ENCODE assay signal across 8 cellular contexts in the genomic region with DNA sequence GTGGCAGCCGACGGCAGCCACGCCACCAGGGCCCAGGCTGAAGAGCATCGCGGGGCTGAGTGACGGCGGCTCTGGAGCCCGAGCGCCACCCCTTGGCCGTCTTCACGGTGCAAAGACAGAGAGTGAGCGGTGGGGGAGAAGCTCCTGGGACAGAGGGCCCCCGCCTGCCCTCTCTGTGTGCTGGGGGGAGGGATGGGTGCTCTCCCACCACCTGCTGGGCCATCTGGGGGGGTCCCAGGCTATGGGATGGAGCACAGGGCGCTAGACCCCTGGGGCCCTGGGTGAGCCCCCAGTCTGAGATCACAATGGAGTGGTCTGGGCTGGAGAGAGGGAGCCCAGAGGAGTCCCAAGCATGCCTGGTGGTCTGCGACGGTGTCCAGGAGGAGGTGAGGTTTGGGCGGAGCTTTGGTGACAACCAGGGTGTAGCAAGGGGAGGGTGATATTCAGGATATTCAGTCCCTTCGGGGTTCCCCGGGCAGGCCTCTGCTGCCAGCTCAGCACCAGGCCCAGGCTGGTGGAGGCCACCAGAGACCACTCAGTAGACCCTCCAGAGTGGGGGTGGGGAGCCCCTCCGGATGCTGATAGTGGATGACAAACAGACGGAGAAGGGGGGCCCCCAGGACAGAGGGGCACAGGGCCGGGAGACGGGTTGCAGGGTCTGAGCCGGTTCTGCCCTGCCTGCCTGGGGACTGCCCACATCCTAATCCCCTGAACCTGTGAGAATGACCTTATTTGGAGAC.
A peak's percentile ranks its signal among the peaks of the same experiment; 100 is the strongest.
DNase-seq lines count a peak whose midpoint lies in the region; ATAC-seq and TF ChIP-seq lines count a peak whose summit lies in the region.

No MANE protein-coding gene starts in this region.

- no peak overlapping the region for H3K4me3 ChIP-seq in RWPE2 (ENCODE audit: severe bottlenecking)
- no peak overlapping the region for H3K4me3 ChIP-seq in left ventricle myocardium inferior

- DNase-seq in AG08396 (ENCODE audit: low spot score) (peak; percentile 46), GM10266 (ENCODE audit: extremely low spot score) (no peak), RWPE2 (ENCODE audit: low spot score) (no peak), left ventricle myocardium inferior (no peak), GDM1 (lab: John Stamatoyannopoulos, UW) (no peak)
- no peak for DNase-seq in stimulated activated CD4-positive, alpha-beta T cell treated with anti-CD3 and anti-CD28 coated beads, Interleukin-1b, Interleukin-23, amount 100 ng/mL, for 48 hours

- peak; percentile 72 for ATAC-seq in RWPE2 (ENCODE audit: low read depth)
- no peak for ATAC-seq in GM21390 (IDR thresholded peaks at IDR 0.05; ENCODE audit: unreplicated experiment)
- no peak for ATAC-seq in GM21423 (IDR thresholded peaks at IDR 0.05; ENCODE audit: unreplicated experiment)

- H3K9me3 ChIP-seq in RWPE2 (ENCODE audit: severe bottlenecking) (no peaks in the 10 kb centered on the region), left ventricle myocardium inferior (replicated peaks) (no peaks in the 10 kb centered on the region)

- H3K27ac ChIP-seq in RWPE2 (ENCODE audit: poor library complexity, severe bottlenecking): no peak overlapping the region
- H3K27ac ChIP-seq in left ventricle myocardium inferior (replicated peaks): no peak overlapping the region

- H3K27me3 ChIP-seq in RWPE2 (ENCODE audit: insufficient read depth, poor library complexity, severe bottlenecking): peaks cover 3% of the 10 kb centered on the region
- H3K27me3 ChIP-seq in left ventricle myocardium inferior (ENCODE audit: low read depth): peaks cover 55% of the 10 kb centered on the region

- H3K36me3 ChIP-seq in RWPE2 (ENCODE audit: low read depth) (no peaks in the 10 kb centered on the region), left ventricle myocardium inferior (no peaks in the 10 kb centered on the region)

- intact Hi-C loops in left ventricle myocardium inferior (cut with micrococcal nuclease): no loop called here

- peak; percentile 34 for TF ChIP-seq CTCF in GM10266 (IDR thresholded peaks at IDR 0.05; ENCODE audit: control insufficient read depth, insufficient read depth, low read depth, missing control alignments)
- peak; percentile 74 for TF ChIP-seq CTCF in RWPE2 (IDR thresholded peaks at IDR 0.05; ENCODE audit: poor library complexity, severe bottlenecking)
- peak; percentile 63 for TF ChIP-seq CTCF in left ventricle myocardium inferior (IDR thresholded peaks at IDR 0.05; ENCODE audit: borderline replicate concordance)

- H3K4me1 ChIP-seq in RWPE2 (ENCODE audit: insufficient read depth, poor library complexity, severe bottlenecking) (no peaks in the 10 kb centered on the region), left ventricle myocardium inferior (peaks cover 14% of the 10 kb centered on the region)
